ENCODE assay signal across 12 cellular contexts in genomic region chr12:44835641-44836379, GRCh38. TPM values are rescaled to one million over a fixed set of nuclear protein-coding genes. Genes with fewer than 3 reads are reported as not detected.
DNase-seq lines count a peak whose midpoint lies in the region; ATAC-seq, FAIRE-seq and TF ChIP-seq lines count a peak whose summit lies in the region.
"Had no signal": no experiment of that assay in that cellular context is flagged by ENCODE, and none has a peak within 500 bp of the region (broad histone marks: within the 10 kb centered on the region; RNA-seq: fewer than 3 reads in every experiment).

No MANE protein-coding gene starts in this region.

- no peak for FAIRE-seq in frontal cortex (lab: Jason Lieb, UNC)

- H3K4me1 ChIP-seq in foreskin keratinocyte (no peaks in the 10 kb centered on the region), suprapubic skin (peaks cover 24% of the 10 kb centered on the region), testis (no peaks in the 10 kb centered on the region), gastrocnemius medialis (no peaks in the 10 kb centered on the region)

- peak overlapping the region; percentile 98 for H3K27ac Mint-ChIP-seq in activated naive CD4-positive, alpha-beta T cell treated with anti-CD3 and anti-CD28 coated beads, Interleukin-2, amount 50 U/mL, for 24 hours
- H3K27ac Mint-ChIP-seq: CD14-positive monocyte had no signal

- TF ChIP-seq EP300 in suprapubic skin (IDR thresholded peaks at IDR 0.05) = no peak

- ATAC-seq in foreskin keratinocyte (peak; percentile 95), gastrocnemius medialis (no peak)

- no peak for DNase-seq in activated naive CD4-positive, alpha-beta T cell (lab: John Stamatoyannopoulos, UW)
- peak; percentile 40 to 49 for DNase-seq in activated T-cell treated with anti-CD3 and anti-CD28 coated beads, Interleukin-2, amount 50 U/mL, for 48 hours
- DNase-seq in foreskin keratinocyte (peak; percentile 70 to 86), suprapubic skin (ENCODE audit: low spot score in 2 of 2) (no peak), testis (no peak), gastrocnemius medialis (no peak), frontal cortex (ENCODE audit: low spot score in 2 of 2) (no peak)
- DNase-seq: ovary, PC-9 had no signal

- in situ Hi-C loops in gastrocnemius medialis (cut with MboI; ENCODE audit: low sequenced_read_pairs in 4 of 4) = no loop called here

- H3K36me3 ChIP-seq in suprapubic skin (no peaks in the 10 kb centered on the region), testis (ENCODE audit: low read depth, missing control alignments) (no peaks in the 10 kb centered on the region), gastrocnemius medialis (no peaks in the 10 kb centered on the region)
- H3K36me3 ChIP-seq: ovary had no signal

- H3K27ac ChIP-seq in foreskin keratinocyte (no peak overlapping the region), suprapubic skin (peak overlapping the region; percentile 73), testis (no peak overlapping the region), gastrocnemius medialis (no peak overlapping the region)
- H3K27ac ChIP-seq: ovary, PC-9 had no signal

- WGBS in suprapubic skin = 59% methylated on average over 5 of the region's 5 CpGs
- WGBS in testis, 2 donors = 52 to 66% methylated on average over 5 of the region's 5 CpGs

- TF ChIP-seq POLR2A in suprapubic skin (IDR thresholded peaks at IDR 0.05) (no peak), testis (IDR thresholded peaks at IDR 0.05) (no peak), gastrocnemius medialis (IDR thresholded peaks at IDR 0.05) (no peak)

- H3K27me3 ChIP-seq in foreskin keratinocyte = no peaks in the 10 kb centered on the region
- H3K27me3 ChIP-seq in suprapubic skin = no peaks in the 10 kb centered on the region
- H3K27me3 ChIP-seq in testis = no peaks in the 10 kb centered on the region
- H3K27me3 ChIP-seq in gastrocnemius medialis = no peaks in the 10 kb centered on the region
- H3K27me3 ChIP-seq: ovary had no signal

- H3K4me3 Mint-ChIP-seq in activated naive CD4-positive, alpha-beta T cell treated with anti-CD3 and anti-CD28 coated beads, Interleukin-2, amount 50 U/mL, for 24 hours = peak overlapping the region; percentile 80
- H3K4me3 Mint-ChIP-seq: CD14-positive monocyte had no signal

- intact Hi-C loops in testis (cut with DNase I; ENCODE audit: low total_unique reads) = no loop called here
- intact Hi-C loops in gastrocnemius medialis (cut with DNase I; ENCODE audit: low total_unique reads) = no loop called here

- H3K4me3 ChIP-seq in suprapubic skin = no peak overlapping the region
- H3K4me3 ChIP-seq in testis = no peak overlapping the region
- H3K4me3 ChIP-seq in gastrocnemius medialis = no peak overlapping the region
- H3K4me3 ChIP-seq: ovary, PC-9 had no signal

- TF ChIP-seq CTCF in foreskin keratinocyte (conservative IDR thresholded peaks at IDR 0.05) (no peak), suprapubic skin (IDR thresholded peaks at IDR 0.05) (no peak), testis (IDR thresholded peaks at IDR 0.05) (no peak), gastrocnemius medialis (IDR thresholded peaks at IDR 0.05 in 4 of 5, conservative IDR thresholded peaks at IDR 0.05 in 1 of 5) (no peak)

- peaks cover 9% of the 10 kb centered on the region for H3K36me3 Mint-ChIP-seq in activated naive CD4-positive, alpha-beta T cell treated with anti-CD3 and anti-CD28 coated beads, Interleukin-2, amount 50 U/mL, for 24 hours
- H3K36me3 Mint-ChIP-seq: CD14-positive monocyte had no signal

- H3K4me1 Mint-ChIP-seq in activated naive CD4-positive, alpha-beta T cell treated with anti-CD3 and anti-CD28 coated beads, Interleukin-2, amount 50 U/mL, for 24 hours = peaks cover 98% of the 10 kb centered on the region
- H3K4me1 Mint-ChIP-seq: CD14-positive monocyte had no signal

- H3K9me3 Mint-ChIP-seq in activated naive CD4-positive, alpha-beta T cell treated with anti-CD3 and anti-CD28 coated beads, Interleukin-2, amount 50 U/mL, for 24 hours = peaks cover 4% of the 10 kb centered on the region

- H3K9me3 ChIP-seq in suprapubic skin (no peaks in the 10 kb centered on the region), testis (no peaks in the 10 kb centered on the region), gastrocnemius medialis (no peaks in the 10 kb centered on the region)
- H3K9me3 ChIP-seq: ovary had no signal

- no peaks in the 10 kb centered on the region for H3K27me3 Mint-ChIP-seq in activated naive CD4-positive, alpha-beta T cell treated with anti-CD3 and anti-CD28 coated beads, Interleukin-2, amount 50 U/mL, for 24 hours

RNA-seq across cellular contexts. Expression of gene NELL2, which starts 40.3 kb away (rescaled TPM):
- total RNA-seq in foreskin keratinocyte = 0.07 TPM in 1 of 2 replicates, not detected in the other
- polyA plus RNA-seq in foreskin keratinocyte = not detected in 2 replicates
- 10 to 100 TPM in 1 of 4 donors, 1 to 10 TPM in 3; 4.7 to 20.5 (median 9.3) TPM for total RNA-seq in suprapubic skin
- 10 to 100 TPM in 1 of 2 donors, 1 to 10 TPM in 1; 9.0 to 10.6 TPM for total RNA-seq in testis
- polyA plus RNA-seq in testis (ENCODE audit: insufficient read depth, low read depth, low replicate concordance) = 4.2 TPM
- under 1 TPM in 2 of 4 donors, not detected in 2; 0.58 to 0.82 TPM for total RNA-seq in gastrocnemius medialis
- 2,116 TPM for total RNA-seq in frontal cortex
- total RNA-seq: dermis microvascular lymphatic vessel endothelial cell had no signal

Comparison
In these comparisons a context has a peak if more than half of its experiments do, and no peak if none do; other contexts are left out.
1. DNase-seq: peak in activated T-cell treated with anti-CD3 and anti-CD28 coated beads, Interleukin-2, amount 50 U/mL, for 48 hours (2 of 2) and foreskin keratinocyte (2 of 2); none in activated naive CD4-positive, alpha-beta T cell (0 of 4), suprapubic skin (0 of 2), testis (single experiment), gastrocnemius medialis (0 of 2) and frontal cortex (0 of 2).
2. RNA of gene NELL2, which starts 40.3 kb away (total RNA-seq): 2,116 TPM in frontal cortex (single experiment); 9.0 to 10.6 TPM in testis, 4.7 to 20.5 TPM in suprapubic skin, 0.58 to 0.82 TPM in gastrocnemius medialis and 0.07 TPM in foreskin keratinocyte; every median in the first group is over 10 times any median in the second.